1 cellular context compared by ENCODE assay signal in the genomic region with DNA sequence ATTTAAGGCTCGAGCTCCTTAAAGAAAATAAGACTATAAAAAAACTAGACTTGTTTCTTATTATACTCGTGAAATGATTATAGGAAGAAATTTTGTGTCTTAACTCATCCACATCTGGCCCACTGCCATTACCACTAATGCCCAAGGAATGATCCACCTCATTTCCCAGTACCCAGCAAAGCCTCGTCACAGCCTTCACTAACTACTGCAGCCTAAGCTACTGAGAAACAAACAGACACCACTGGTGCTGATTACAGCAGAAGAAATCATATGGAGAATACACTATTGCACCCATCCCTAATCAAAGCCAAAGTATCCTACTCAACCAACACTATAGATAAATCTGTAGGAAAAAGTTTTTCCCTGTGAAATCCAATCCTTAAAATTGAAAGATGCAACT.
TF ChIP-seq lines count a peak whose summit lies in the region.

No MANE protein-coding gene starts in this region.

TF ChIP-seq in WTC11, 78 proteins besides CTCF, POLR2A, EP300 and RAD21 (continued from another document):
- TF ChIP-seq, protein P1, sequence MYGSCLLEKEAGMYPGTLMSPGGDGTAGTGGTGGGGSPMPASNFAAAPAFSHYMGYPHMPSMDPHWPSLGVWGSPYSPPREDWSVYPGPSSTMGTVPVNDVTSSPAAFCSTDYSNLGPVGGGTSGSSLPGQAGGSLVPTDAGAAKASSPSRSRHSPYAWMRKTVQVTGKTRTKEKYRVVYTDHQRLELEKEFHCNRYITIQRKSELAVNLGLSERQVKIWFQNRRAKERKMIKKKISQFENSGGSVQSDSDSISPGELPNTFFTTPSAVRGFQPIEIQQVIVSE (CRISPR knock-in tag; IDR thresholded peaks at IDR 0.05; ENCODE audit: borderline replicate concordance), result no peak
- TF ChIP-seq, protein P2, sequence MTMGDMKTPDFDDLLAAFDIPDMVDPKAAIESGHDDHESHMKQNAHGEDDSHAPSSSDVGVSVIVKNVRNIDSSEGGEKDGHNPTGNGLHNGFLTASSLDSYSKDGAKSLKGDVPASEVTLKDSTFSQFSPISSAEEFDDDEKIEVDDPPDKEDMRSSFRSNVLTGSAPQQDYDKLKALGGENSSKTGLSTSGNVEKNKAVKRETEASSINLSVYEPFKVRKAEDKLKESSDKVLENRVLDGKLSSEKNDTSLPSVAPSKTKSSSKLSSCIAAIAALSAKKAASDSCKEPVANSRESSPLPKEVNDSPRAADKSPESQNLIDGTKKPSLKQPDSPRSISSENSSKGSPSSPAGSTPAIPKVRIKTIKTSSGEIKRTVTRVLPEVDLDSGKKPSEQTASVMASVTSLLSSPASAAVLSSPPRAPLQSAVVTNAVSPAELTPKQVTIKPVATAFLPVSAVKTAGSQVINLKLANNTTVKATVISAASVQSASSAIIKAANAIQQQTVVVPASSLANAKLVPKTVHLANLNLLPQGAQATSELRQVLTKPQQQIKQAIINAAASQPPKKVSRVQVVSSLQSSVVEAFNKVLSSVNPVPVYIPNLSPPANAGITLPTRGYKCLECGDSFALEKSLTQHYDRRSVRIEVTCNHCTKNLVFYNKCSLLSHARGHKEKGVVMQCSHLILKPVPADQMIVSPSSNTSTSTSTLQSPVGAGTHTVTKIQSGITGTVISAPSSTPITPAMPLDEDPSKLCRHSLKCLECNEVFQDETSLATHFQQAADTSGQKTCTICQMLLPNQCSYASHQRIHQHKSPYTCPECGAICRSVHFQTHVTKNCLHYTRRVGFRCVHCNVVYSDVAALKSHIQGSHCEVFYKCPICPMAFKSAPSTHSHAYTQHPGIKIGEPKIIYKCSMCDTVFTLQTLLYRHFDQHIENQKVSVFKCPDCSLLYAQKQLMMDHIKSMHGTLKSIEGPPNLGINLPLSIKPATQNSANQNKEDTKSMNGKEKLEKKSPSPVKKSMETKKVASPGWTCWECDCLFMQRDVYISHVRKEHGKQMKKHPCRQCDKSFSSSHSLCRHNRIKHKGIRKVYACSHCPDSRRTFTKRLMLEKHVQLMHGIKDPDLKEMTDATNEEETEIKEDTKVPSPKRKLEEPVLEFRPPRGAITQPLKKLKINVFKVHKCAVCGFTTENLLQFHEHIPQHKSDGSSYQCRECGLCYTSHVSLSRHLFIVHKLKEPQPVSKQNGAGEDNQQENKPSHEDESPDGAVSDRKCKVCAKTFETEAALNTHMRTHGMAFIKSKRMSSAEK (CRISPR knock-in tag; IDR thresholded peaks at IDR 0.05; ENCODE audit: borderline replicate concordance), result no peak
- TF ChIP-seq CREM (CRISPR knock-in tag; IDR thresholded peaks at IDR 0.05), result no peak
- TF ChIP-seq HMGA2 (CRISPR knock-in tag; IDR thresholded peaks at IDR 0.05), result no peak
- no peak for TF ChIP-seq TEAD1 (CRISPR knock-in tag; IDR thresholded peaks at IDR 0.05)
- TF ChIP-seq, protein P3, sequence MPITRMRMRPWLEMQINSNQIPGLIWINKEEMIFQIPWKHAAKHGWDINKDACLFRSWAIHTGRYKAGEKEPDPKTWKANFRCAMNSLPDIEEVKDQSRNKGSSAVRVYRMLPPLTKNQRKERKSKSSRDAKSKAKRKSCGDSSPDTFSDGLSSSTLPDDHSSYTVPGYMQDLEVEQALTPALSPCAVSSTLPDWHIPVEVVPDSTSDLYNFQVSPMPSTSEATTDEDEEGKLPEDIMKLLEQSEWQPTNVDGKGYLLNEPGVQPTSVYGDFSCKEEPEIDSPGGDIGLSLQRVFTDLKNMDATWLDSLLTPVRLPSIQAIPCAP (CRISPR knock-in tag; IDR thresholded peaks at IDR 0.05), result no peak
- TF ChIP-seq GABPB1 (CRISPR knock-in tag; IDR thresholded peaks at IDR 0.05), result no peak
- no peak for TF ChIP-seq SOX15 (CRISPR knock-in tag; IDR thresholded peaks at IDR 0.05)
- no peak for TF ChIP-seq ZNF396 (CRISPR knock-in tag; IDR thresholded peaks at IDR 0.05; ENCODE audit: borderline replicate concordance)
